8 cellular contexts compared by ENCODE assay signal in the genomic region with DNA sequence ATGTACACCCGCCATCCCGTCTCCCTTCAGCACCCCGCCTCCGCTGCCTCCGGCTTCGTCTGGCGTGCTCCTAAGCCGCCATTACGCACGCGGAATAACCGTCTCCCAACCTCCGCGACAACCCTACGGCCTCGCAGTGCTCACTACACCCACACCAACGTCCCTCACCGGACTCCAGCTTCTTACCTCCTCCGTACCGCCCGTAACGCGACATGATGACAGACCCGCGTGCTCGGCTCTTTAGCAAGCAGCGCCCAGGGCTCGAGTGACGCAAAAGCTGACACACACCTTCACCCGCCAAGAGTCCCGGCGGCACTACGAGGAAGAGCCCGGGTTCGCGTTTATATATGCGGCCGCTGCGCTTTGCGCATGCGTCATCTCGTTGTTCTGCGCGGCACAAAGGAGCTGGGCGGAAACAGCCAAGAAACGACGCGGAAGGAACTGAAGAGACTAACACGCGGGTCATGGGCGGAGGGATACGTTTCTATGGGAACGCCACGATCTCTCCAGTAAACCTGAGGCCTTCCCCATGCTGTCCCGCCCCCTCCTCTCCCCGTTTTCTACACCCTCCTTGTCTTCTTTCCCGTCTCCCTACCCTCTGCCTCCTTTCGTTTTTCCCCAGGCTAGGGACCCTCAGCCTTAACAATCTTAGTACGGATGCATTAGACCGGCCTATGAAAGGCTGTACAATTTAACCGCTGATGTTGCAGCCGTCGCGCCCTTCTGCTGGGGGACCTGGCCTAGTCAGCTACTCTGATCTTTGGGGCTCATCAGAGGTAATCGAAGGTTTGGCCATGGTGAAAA. TPM values are rescaled to one million over a fixed set of nuclear protein-coding genes. Genes with fewer than 3 reads are reported as not detected.
A peak's percentile ranks its signal among the peaks of the same experiment; 100 is the strongest.
DNase-seq lines count a peak whose midpoint lies in the region; ATAC-seq, FAIRE-seq and TF ChIP-seq lines count a peak whose summit lies in the region.

A gene (minus strand): TSS at position 319 of the 804 bp plus-strand sequence. CDS start 105 bp downstream, at position 214.

- peak within 1 kb of the TSS; percentile 98 for H3K4me3 Mint-ChIP-seq in activated naive CD8-positive, alpha-beta T cell treated with anti-CD3 and anti-CD28 coated beads, Interleukin-2, amount 50 U/mL, for 24 hours

- ATAC-seq in HG02759 (IDR thresholded peaks at IDR 0.05; ENCODE audit: unreplicated experiment) (peak; percentile 79), Right ventricle myocardium superior (ENCODE audit: poor library complexity) (peak; percentile 95), pancreas (peak; percentile 89 to 94 (median 91))
- ATAC-seq in activated naive CD8-positive, alpha-beta T cell treated with anti-CD3 and anti-CD28 coated beads, Interleukin-2, amount 50 U/mL, for 24 hours = peak; percentile 81

- peaks cover 49% of the 10 kb centered on the region for H3K36me3 Mint-ChIP-seq in activated naive CD8-positive, alpha-beta T cell treated with anti-CD3 and anti-CD28 coated beads, Interleukin-2, amount 50 U/mL, for 24 hours (ENCODE audit: low read depth)

- 1% methylated on average over 65 of the region's 65 CpGs for WGBS in pancreas, 2 donors

- no peaks in the 10 kb centered on the region for H3K27me3 ChIP-seq in pancreas
- no peaks in the 10 kb centered on the region for H3K27me3 ChIP-seq in tibial artery

- no peaks in the 10 kb centered on the region for H3K9me3 ChIP-seq in pancreas
- no peaks in the 10 kb centered on the region for H3K9me3 ChIP-seq in tibial artery

- peak; percentile 97 for DNase-seq in GM12864 (ENCODE audit: low read depth)
- peak; percentile 99 for DNase-seq in NCI-H1417 treated with DMSO at 0.1 percent for 48 hours (lab: John Stamatoyannopoulos, UW)
- peak; percentile 99 for DNase-seq in SW480 (ENCODE audit: low spot score)
- DNase-seq in activated naive CD8-positive, alpha-beta T cell treated with anti-CD3 and anti-CD28 coated beads, Interleukin-2, amount 50 U/mL, for 24 hours = peak; percentile 98
- peak; percentile 98 for DNase-seq in Right ventricle myocardium superior
- peak; percentile 97 to 100 (median 98) for DNase-seq in pancreas
- peak; percentile 98 to 99 for DNase-seq in tibial artery

- peaks cover 0 to 30% (median 25%) of the 10 kb centered on the region in 3 donors for H3K36me3 ChIP-seq in pancreas
- H3K36me3 ChIP-seq in tibial artery = peaks cover 30 to 34% (median 31%) of the 10 kb centered on the region in 3 donors

- H3K27ac ChIP-seq in pancreas = peak within 1 kb of the TSS; percentile 90 to 100 (median 95)
- H3K27ac ChIP-seq in tibial artery = peak within 1 kb of the TSS; percentile 83 to 99

- peak within 1 kb of the TSS; percentile 99 for H3K27ac Mint-ChIP-seq in activated naive CD8-positive, alpha-beta T cell treated with anti-CD3 and anti-CD28 coated beads, Interleukin-2, amount 50 U/mL, for 24 hours

- H3K4me1 Mint-ChIP-seq in activated naive CD8-positive, alpha-beta T cell treated with anti-CD3 and anti-CD28 coated beads, Interleukin-2, amount 50 U/mL, for 24 hours = peaks cover 60% of the 10 kb centered on the region

- H3K4me3 ChIP-seq in GM12864 (ENCODE audit: low read depth, low read length) (peak within 1 kb of the TSS; percentile 90), pancreas (peak within 1 kb of the TSS; percentile 46 to 82 (median 76)), tibial artery (peak within 1 kb of the TSS; percentile 56 to 82)

- H3K4me1 ChIP-seq in pancreas (peaks cover 0 to 38% (median 25%) of the 10 kb centered on the region in 3 donors), tibial artery (peaks cover 0 to 39% (median 19%) of the 10 kb centered on the region in 4 donors)

- peaks cover 3% of the 10 kb centered on the region for H3K27me3 Mint-ChIP-seq in activated naive CD8-positive, alpha-beta T cell treated with anti-CD3 and anti-CD28 coated beads, Interleukin-2, amount 50 U/mL, for 24 hours

- intact Hi-C loops in Right ventricle myocardium superior (cut with DNase I) (no loop called here), pancreas (cut with DNase I) (no loop called here), tibial artery (cut with DNase I; ENCODE audit: low total_unique reads) (loop anchor here (2.0 kb wide), 1 partner anchor 148 kb away; a partner anchor contains a TSS)

- no peaks in the 10 kb centered on the region for H3K9me3 Mint-ChIP-seq in activated naive CD8-positive, alpha-beta T cell treated with anti-CD3 and anti-CD28 coated beads, Interleukin-2, amount 50 U/mL, for 24 hours

- no peak for TF ChIP-seq CTCF in GM12864 (IDR thresholded peaks at IDR 0.05; ENCODE audit: low read depth, low read length, missing control alignments)
- no peak for TF ChIP-seq CTCF in pancreas (IDR thresholded peaks at IDR 0.05)
- TF ChIP-seq CTCF in tibial artery (IDR thresholded peaks at IDR 0.05) = peak in 1 of 2 experiments; percentile 22

- FAIRE-seq in pancreas (lab: Jason Lieb, UNC) = no peak

RNA-seq across cellular contexts. Expression of the gene that starts here (rescaled TPM):
- total RNA-seq in Right ventricle myocardium superior = 45.9 TPM
- total RNA-seq in pancreas = 10 to 100 TPM; 27.4 to 60.8 (median 39.9) TPM
- 100 to 1,000 TPM in 1 of 2 donors, 10 to 100 TPM in 1; 75.4 to 119 TPM for polyA plus RNA-seq in pancreas

Comparison
In these comparisons a context has a peak if more than half of its experiments do, and no peak if none do; other contexts are left out.
1. Peak in every context shown above with its lines: DNase-seq, ATAC-seq, H3K4me3 ChIP-seq and H3K27ac ChIP-seq.